ENCODE assay signal across 27 cellular contexts in the genomic region with DNA sequence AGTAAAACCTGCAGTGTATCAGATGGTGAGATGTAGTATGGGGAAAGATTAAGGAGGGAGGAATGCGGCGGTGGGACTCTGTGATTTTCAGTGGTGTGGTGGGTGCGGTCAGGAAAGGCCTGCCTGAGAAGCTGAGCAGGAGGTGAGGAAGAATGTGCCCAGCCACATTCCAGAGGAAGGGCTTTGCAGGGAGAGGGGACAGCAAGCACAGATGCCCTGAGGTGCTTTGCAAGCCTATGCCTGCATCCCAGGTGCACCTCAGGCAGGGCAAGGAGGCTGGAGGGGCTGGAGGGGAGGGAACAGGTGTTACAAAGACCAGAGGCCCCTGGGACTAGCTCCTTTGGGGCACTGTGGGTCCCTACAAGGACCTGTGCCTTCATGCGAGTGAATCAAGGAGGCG. TPM values are rescaled to one million over a fixed set of nuclear protein-coding genes. Genes with fewer than 3 reads are reported as not detected.
DNase-seq lines count a peak whose midpoint lies in the region; ATAC-seq and TF ChIP-seq lines count a peak whose summit lies in the region.
"Had no signal": no experiment of that assay in that cellular context is flagged by ENCODE, and none has a peak within 500 bp of the region (broad histone marks: within the 10 kb centered on the region; RNA-seq: fewer than 3 reads in every experiment).

No MANE protein-coding gene starts in this region.

- H3K4ac ChIP-seq in trophoblast cell (ENCODE audit: low read depth, low read length): no peak overlapping the region

- H3K27ac ChIP-seq in trophoblast cell (ENCODE audit: low read depth, low read length) (no peak overlapping the region), spleen (no peak overlapping the region)
- H3K27ac ChIP-seq: A549, brain microvascular endothelial cell, dorsolateral prefrontal cortex, suprapubic skin, VCaP had no signal

- H3K9ac ChIP-seq in trophoblast cell (ENCODE audit: low read length): no peak overlapping the region

- H4K8ac ChIP-seq in trophoblast cell (ENCODE audit: low read depth, low read length): no peak overlapping the region

- H3K14ac ChIP-seq in trophoblast cell (ENCODE audit: low read length): no peak overlapping the region

- POLR2A ChIA-PET in HEK293T (lab: Yijun Ruan, JAX): no interaction called here

- H3K9me3 ChIP-seq in trophoblast cell (ENCODE audit: insufficient read depth, low read depth, low read length) (no peaks in the 10 kb centered on the region), spleen (no peaks in the 10 kb centered on the region)
- H3K9me3 ChIP-seq: A549, suprapubic skin had no signal

- no peak overlapping the region for H3K23ac ChIP-seq in trophoblast cell (ENCODE audit: low read length)

- no peak overlapping the region for H3K4me3 ChIP-seq in trophoblast cell (ENCODE audit: low read depth, low read length)
- H3K4me3 ChIP-seq in spleen: no peak overlapping the region
- H3K4me3 ChIP-seq: A549, dorsolateral prefrontal cortex, suprapubic skin had no signal

- no peak overlapping the region for H2AK5ac ChIP-seq in trophoblast cell (ENCODE audit: low read length)

- H3K4me1 ChIP-seq in trophoblast cell (ENCODE audit: control insufficient read depth in 1 of 2, insufficient read depth in 2 of 2, low read length in 2 of 2) (peaks cover 38% of the 10 kb centered on the region in 2 experiments), spleen (peaks cover 0 to 50% (median 18%) of the 10 kb centered on the region in 6 donors)
- H3K4me1 ChIP-seq: A549, suprapubic skin had no signal

- no peak overlapping the region for H4K91ac ChIP-seq in trophoblast cell (ENCODE audit: low read depth, low read length)

- peaks cover 10% of the 10 kb centered on the region for H3K79me1 ChIP-seq in trophoblast cell (ENCODE audit: low read length)

- H2BK5ac ChIP-seq in trophoblast cell (ENCODE audit: low read depth, low read length, poor library complexity): no peak overlapping the region

- no peak overlapping the region for H4K12ac ChIP-seq in trophoblast cell (ENCODE audit: low read depth, low read length)

- H2BK12ac ChIP-seq in trophoblast cell (ENCODE audit: low read length): no peak overlapping the region

- H3K36me3 ChIP-seq in trophoblast cell (ENCODE audit: control insufficient read depth in 1 of 2, insufficient read depth in 2 of 2, low read length in 2 of 2) (no peaks in the 10 kb centered on the region), spleen (no peaks in the 10 kb centered on the region)
- H3K36me3 ChIP-seq: brain microvascular endothelial cell, suprapubic skin had no signal

- H3K79me2 ChIP-seq in trophoblast cell (ENCODE audit: control insufficient read depth, insufficient read depth, low read length, poor library complexity): peaks cover 1% of the 10 kb centered on the region

- no peak overlapping the region for H3K4me2 ChIP-seq in trophoblast cell (ENCODE audit: low read length)
- H3K4me2 ChIP-seq: A549 had no signal

- no peak overlapping the region for H2BK120ac ChIP-seq in trophoblast cell (ENCODE audit: insufficient read depth, low read length, poor library complexity)

- no peak overlapping the region for H3K18ac ChIP-seq in trophoblast cell (ENCODE audit: low read length)

- CTCF ChIA-PET in HEK293T (lab: Yijun Ruan, JAX): no interaction called here

- no peak for TF ChIP-seq POLR2A in spleen (IDR thresholded peaks at IDR 0.05)

- TF ChIP-seq CTCF in spleen (IDR thresholded peaks at IDR 0.05 in 8 of 11, conservative IDR thresholded peaks at IDR 0.05 in 3 of 11): no peak

- no peak overlapping the region for H2AFZ ChIP-seq in trophoblast cell (ENCODE audit: insufficient read depth, low read length, poor library complexity)

- intact Hi-C loops in spleen (cut with DNase I; ENCODE audit: low total_unique reads): no loop called here

- DNase-seq in ELF-1 (ENCODE audit: low read depth, low spot score) (peak; percentile 97), astrocyte of the hippocampus (ENCODE audit: low read depth, low spot score) (peak; percentile 15), islet precursor cell (peak; percentile 97), trophoblast cell (peak; percentile 92 to 95), spleen (no peak), HEK293T (ENCODE audit: extremely low spot score) (no peak)
- no peak for DNase-seq in stimulated activated CD4-positive, alpha-beta T cell treated with anti-CD3 and anti-CD28 coated beads, Interleukin-4, amount 100 ng/mL, for 1 hour
- DNase-seq: activated CD4-positive, alpha-beta T cell treated with anti-CD3 and anti-CD28 coated beads for 4 hours; AML-193; amniotic stem cell; brain microvascular endothelial cell; CD4-positive, alpha-beta memory T cell; dorsolateral prefrontal cortex; Karpas-422; midbrain; naive B cell; NCI-H1417; NCI-H2081 treated with DMSO at 0.1 percent for 48 hours; NCI-H345; NCI-H748 treated with DMSO at 0.1 percent for 48 hours; stimulated activated naive CD4-positive, alpha-beta T cell; T-helper 9 cell had no signal

- no CpG with 5 or more reads among the region's 5 CpGs for WGBS in trophoblast cell (ENCODE audit: extremely low coverage, insufficient coverage, insufficient read length)
- 81 to 93% (median 88%) methylated on average over 5 of the region's 5 CpGs for WGBS in spleen, 5 donors

- ATAC-seq in GM19467 (IDR thresholded peaks at IDR 0.05; ENCODE audit: unreplicated experiment): no peak
- ATAC-seq: A549; activated T-helper 17 cell treated with anti-CD3 and anti-CD28 coated beads, Interleukin-2, amount 50 U/mL, for 72 hours had no signal

- no peaks in the 10 kb centered on the region for H3K27me3 ChIP-seq in trophoblast cell (ENCODE audit: insufficient read depth, low read length)
- no peaks in the 10 kb centered on the region for H3K27me3 ChIP-seq in spleen (replicated peaks in 1 of 7)
- H3K27me3 ChIP-seq: brain microvascular endothelial cell, dorsolateral prefrontal cortex, suprapubic skin had no signal

TF ChIP-seq in HEK293T, 16 proteins besides CTCF, POLR2A, EP300 and RAD21:
- no peak for TF ChIP-seq HDGF (IDR thresholded peaks at IDR 0.05; ENCODE audit: borderline replicate concordance)
- TF ChIP-seq NFRKB (IDR thresholded peaks at IDR 0.05): no peak
- no peak for TF ChIP-seq FOXM1 (IDR thresholded peaks at IDR 0.05; ENCODE audit: borderline replicate concordance)
- no peak for TF ChIP-seq L3MBTL2 (conservative IDR thresholded peaks at IDR 0.05)
- no peak for TF ChIP-seq FOXA1 (IDR thresholded peaks at IDR 0.05)
- TF ChIP-seq ELF4 (IDR thresholded peaks at IDR 0.05): no peak
- no peak for TF ChIP-seq SP1 (IDR thresholded peaks at IDR 0.05)
- no peak for TF ChIP-seq ZNF384 (IDR thresholded peaks at IDR 0.05)
- TF ChIP-seq ARNT (IDR thresholded peaks at IDR 0.05): no peak
- no peak for TF ChIP-seq LEF1 (IDR thresholded peaks at IDR 0.05; ENCODE audit: borderline replicate concordance)
- TF ChIP-seq CTBP1 (IDR thresholded peaks at IDR 0.05; ENCODE audit: borderline replicate concordance): no peak
- no peak for TF ChIP-seq SUZ12 (IDR thresholded peaks at IDR 0.05)
- TF ChIP-seq PKNOX1 (IDR thresholded peaks at IDR 0.05): no peak
- TF ChIP-seq FOXK2 (IDR thresholded peaks at IDR 0.05): no peak
- no peak for TF ChIP-seq TARDBP (IDR thresholded peaks at IDR 0.05)
- TF ChIP-seq BHLHE40 (IDR thresholded peaks at IDR 0.05; ENCODE audit: borderline replicate concordance): no peak

RNA-seq across cellular contexts. Expression of gene MYO7A, which starts 42.1 kb away (rescaled TPM):
- polyA plus RNA-seq in trophoblast cell (2013): 1.7 TPM in 2 replicates
- 100 to 1,000 TPM in 1 of 7 donors, 10 to 100 TPM in 6; 27.2 to 147 (median 61.0) TPM for total RNA-seq in spleen
- 10 to 100 TPM in 2 of 3 donors, 1 to 10 TPM in 1; 3.5 to 14.3 (median 11.3) TPM for polyA plus RNA-seq in spleen

Comparison
In these comparisons a context has a peak if more than half of its experiments do, and no peak if none do; other contexts are left out.
1. DNase-seq: peak in ELF-1 (single experiment), astrocyte of the hippocampus (single experiment), islet precursor cell (single experiment) and trophoblast cell (2 of 2); none in spleen (single experiment), HEK293T (single experiment) and stimulated activated CD4-positive, alpha-beta T cell treated with anti-CD3 and anti-CD28 coated beads, Interleukin-4, amount 100 ng/mL, for 1 hour (single experiment).